In the genomic region with DNA sequence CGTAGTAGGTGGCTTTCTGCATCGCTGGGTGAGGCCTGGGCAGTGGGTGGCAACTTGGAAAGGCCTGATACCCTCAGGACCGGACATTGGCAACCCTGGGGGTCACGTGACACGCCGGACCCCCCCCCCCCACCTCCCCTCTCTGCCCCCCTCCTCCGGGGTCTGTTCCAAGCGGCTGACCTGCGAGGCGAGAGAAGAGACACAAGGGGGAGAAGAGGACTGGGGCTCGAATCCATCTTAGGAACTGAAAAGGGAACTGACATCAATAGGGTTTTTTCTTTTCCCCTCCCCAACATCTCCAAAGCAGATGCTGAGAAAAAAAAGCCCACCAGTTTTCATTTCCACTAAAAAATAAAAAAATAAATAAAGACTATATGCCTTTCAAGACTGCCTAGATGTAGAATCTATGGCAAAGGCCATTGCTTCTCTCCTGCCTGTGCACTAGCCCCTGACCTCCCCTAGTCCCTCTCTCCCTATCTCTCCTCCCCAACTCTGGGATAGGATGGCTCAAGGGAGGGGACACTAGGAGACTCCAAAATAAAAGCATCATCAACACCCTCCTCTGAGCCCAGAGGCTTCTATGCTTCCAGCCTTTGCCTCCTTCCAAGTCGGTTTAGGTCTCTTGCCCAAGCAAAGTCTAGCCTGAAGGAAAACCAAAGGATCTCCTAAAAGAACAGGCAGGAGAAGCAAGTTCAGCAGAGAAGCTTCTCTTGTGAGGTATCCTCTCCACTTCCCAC, we compare ENCODE assay signal across 17 cellular contexts. TPM values are rescaled to one million over a fixed set of nuclear protein-coding genes. Genes with fewer than 3 reads are reported as not detected.
A peak's percentile ranks its signal among the peaks of the same experiment; 100 is the strongest.
DNase-seq lines count a peak whose midpoint lies in the region; ATAC-seq and TF ChIP-seq lines count a peak whose summit lies in the region.
"Had no signal": no experiment of that assay in that cellular context is flagged by ENCODE, and none has a peak within 500 bp of the region (broad histone marks: within the 10 kb centered on the region; RNA-seq: fewer than 3 reads in every experiment).

No MANE protein-coding gene starts in this region.

- H3K27me3 Mint-ChIP-seq in activated T-cell treated with anti-CD3 and anti-CD28 coated beads, Interleukin-2, amount 50 U/mL, for 4 hours (ENCODE audit: low read depth), result peaks cover 20% of the 10 kb centered on the region
- H3K27me3 Mint-ChIP-seq: central memory CD8-positive, alpha-beta T cell had no signal

- peaks cover 20% of the 10 kb centered on the region for H3K4me1 Mint-ChIP-seq in activated T-cell treated with anti-CD3 and anti-CD28 coated beads, Interleukin-2, amount 50 U/mL, for 4 hours (ENCODE audit: low read depth)

- H3K14ac ChIP-seq in trophoblast cell (ENCODE audit: low read length), result no peak overlapping the region

- no peak overlapping the region for H2BK5ac ChIP-seq in trophoblast cell (ENCODE audit: low read depth, low read length, poor library complexity)

- H3K23ac ChIP-seq in trophoblast cell (ENCODE audit: low read length), result no peak overlapping the region

- peak; percentile 30 for DNase-seq in DMS153 (lab: John Stamatoyannopoulos, UW)
- DNase-seq in NT2/D1 (ENCODE audit: low read depth, low spot score), result no peak
- no peak for DNase-seq in esophagus squamous epithelium (lab: John Stamatoyannopoulos, UW)
- DNase-seq in trophoblast cell, result no peak
- DNase-seq in NCI-H526 (lab: John Stamatoyannopoulos, UW), result no peak
- DNase-seq in activated T-cell treated with anti-CD3 and anti-CD28 coated beads, Interleukin-2, amount 50 U/mL, for 4 hours, result no peak
- DNase-seq: activated T-cell treated with anti-CD3 and anti-CD28 coated beads, Interleukin-2, amount 50 U/mL, for 24 hours; kidney glomerular epithelial cell; testis had no signal

- H3K9ac ChIP-seq in NT2/D1 (ENCODE audit: insufficient read length, low read depth) (peak overlapping the region; percentile 34), trophoblast cell (ENCODE audit: low read length) (no peak overlapping the region)
- H3K9ac ChIP-seq: parathyroid adenoma had no signal

- no peak overlapping the region for H2AFZ ChIP-seq in trophoblast cell (ENCODE audit: insufficient read depth, low read length, poor library complexity)
- H2AFZ ChIP-seq: parathyroid adenoma had no signal

- H3K4ac ChIP-seq in trophoblast cell (ENCODE audit: low read depth, low read length), result no peak overlapping the region

- H2BK12ac ChIP-seq in trophoblast cell (ENCODE audit: low read length), result peak overlapping the region; percentile 18

- peak in 2 of 4 donors; percentile 15 to 36 for TF ChIP-seq POLR2A in esophagus squamous epithelium (IDR thresholded peaks at IDR 0.05)

- H3K79me1 ChIP-seq in trophoblast cell (ENCODE audit: low read length), result peaks cover 14% of the 10 kb centered on the region

- no peak overlapping the region for H3K4me3 Mint-ChIP-seq in activated T-cell treated with anti-CD3 and anti-CD28 coated beads, Interleukin-2, amount 50 U/mL, for 4 hours
- H3K4me3 Mint-ChIP-seq: activated T-cell treated with anti-CD3 and anti-CD28 coated beads, Interleukin-2, amount 50 U/mL, for 24 hours; central memory CD8-positive, alpha-beta T cell had no signal

- 22 to 46% methylated on average over 2 to 4 of the region's 12 CpGs for WGBS in esophagus squamous epithelium, 2 donors
- no CpG with 5 or more reads among the region's 12 CpGs for WGBS in trophoblast cell (ENCODE audit: extremely low coverage, insufficient coverage, insufficient read length)

- H3K9me3 Mint-ChIP-seq in activated T-cell treated with anti-CD3 and anti-CD28 coated beads, Interleukin-2, amount 50 U/mL, for 4 hours, result no peaks in the 10 kb centered on the region
- H3K9me3 Mint-ChIP-seq: activated T-cell treated with anti-CD3 and anti-CD28 coated beads, Interleukin-2, amount 50 U/mL, for 24 hours; central memory CD8-positive, alpha-beta T cell had no signal

- H4K91ac ChIP-seq in trophoblast cell (ENCODE audit: low read depth, low read length), result no peak overlapping the region

- no peak overlapping the region for H4K8ac ChIP-seq in trophoblast cell (ENCODE audit: low read depth, low read length)

- peak overlapping the region; percentile 9 for H3K4me3 ChIP-seq in NT2/D1 (ENCODE audit: insufficient read length, low read depth)
- peak overlapping the region in 2 of 4 donors; percentile 9 to 63 for H3K4me3 ChIP-seq in esophagus squamous epithelium
- no peak overlapping the region for H3K4me3 ChIP-seq in trophoblast cell (ENCODE audit: low read depth, low read length)
- H3K4me3 ChIP-seq: SJSA1 had no signal

- no peaks in the 10 kb centered on the region for H3K9me3 ChIP-seq in NT2/D1 (ENCODE audit: insufficient read depth, low read length)
- no peaks in the 10 kb centered on the region for H3K9me3 ChIP-seq in esophagus squamous epithelium
- no peaks in the 10 kb centered on the region for H3K9me3 ChIP-seq in trophoblast cell (ENCODE audit: insufficient read depth, low read depth, low read length)
- H3K9me3 ChIP-seq: SJSA1, testis had no signal

- peaks cover 8% of the 10 kb centered on the region for H3K4me1 ChIP-seq in NT2/D1 (ENCODE audit: insufficient read depth, insufficient read length)
- H3K4me1 ChIP-seq in esophagus squamous epithelium, result peaks cover 19 to 100% (median 55%) of the 10 kb centered on the region in 3 donors
- H3K4me1 ChIP-seq in trophoblast cell (ENCODE audit: control insufficient read depth in 1 of 2, insufficient read depth in 2 of 2, low read length in 2 of 2), result peaks cover 20 to 34% of the 10 kb centered on the region in 2 experiments
- H3K4me1 ChIP-seq: parathyroid adenoma, SJSA1, testis had no signal

- no peak overlapping the region for H2AK5ac ChIP-seq in trophoblast cell (ENCODE audit: low read length)

- H3K79me2 ChIP-seq in trophoblast cell (ENCODE audit: control insufficient read depth, insufficient read depth, low read length, poor library complexity), result peaks cover 8% of the 10 kb centered on the region
- H3K79me2 ChIP-seq: parathyroid adenoma had no signal

- H3K27me3 ChIP-seq in NT2/D1 (ENCODE audit: insufficient read depth, insufficient read length), result peaks cover 98% of the 10 kb centered on the region
- H3K27me3 ChIP-seq in esophagus squamous epithelium, result peaks cover 0 to 77% (median 0%) of the 10 kb centered on the region in 4 donors
- no peaks in the 10 kb centered on the region for H3K27me3 ChIP-seq in trophoblast cell (ENCODE audit: insufficient read depth, low read length)
- H3K27me3 ChIP-seq: SJSA1, testis had no signal

- H3K27ac ChIP-seq in esophagus squamous epithelium, result peak overlapping the region; percentile 86 to 95 (median 92)
- H3K27ac ChIP-seq in trophoblast cell (ENCODE audit: low read depth, low read length), result no peak overlapping the region
- H3K27ac ChIP-seq: parathyroid adenoma, SJSA1, testis, VCaP had no signal

- peak overlapping the region; percentile 39 for H4K12ac ChIP-seq in trophoblast cell (ENCODE audit: low read depth, low read length)

- no peak overlapping the region for H3K4me2 ChIP-seq in trophoblast cell (ENCODE audit: low read length)

- no peaks in the 10 kb centered on the region for H3K36me3 Mint-ChIP-seq in activated T-cell treated with anti-CD3 and anti-CD28 coated beads, Interleukin-2, amount 50 U/mL, for 4 hours (ENCODE audit: insufficient read depth)

- TF ChIP-seq CTCF in esophagus squamous epithelium (IDR thresholded peaks at IDR 0.05), result no peak

- H2BK120ac ChIP-seq in trophoblast cell (ENCODE audit: insufficient read depth, low read length, poor library complexity), result no peak overlapping the region

- H3K18ac ChIP-seq in trophoblast cell (ENCODE audit: low read length), result peak overlapping the region; percentile 73

- ATAC-seq in GM21390 (IDR thresholded peaks at IDR 0.05; ENCODE audit: unreplicated experiment) (no peak), GM21360 (IDR thresholded peaks at IDR 0.05; ENCODE audit: unreplicated experiment) (no peak)
- no peak for ATAC-seq in activated T-cell treated with anti-CD3 and anti-CD28 coated beads, Interleukin-2, amount 50 U/mL, for 4 hours

- intact Hi-C loops in esophagus squamous epithelium (cut with DNase I), result no loop called here

- H3K36me3 ChIP-seq in NT2/D1 (ENCODE audit: insufficient read depth, insufficient read length, low read length) (no peaks in the 10 kb centered on the region), esophagus squamous epithelium (peaks cover 0 to 25% (median 6%) of the 10 kb centered on the region in 3 donors), trophoblast cell (ENCODE audit: control insufficient read depth in 1 of 2, insufficient read depth in 2 of 2, low read length in 2 of 2) (peaks cover 9 to 14% of the 10 kb centered on the region in 2 experiments)

RNA-seq across cellular contexts. Expression of a gene that starts 7.7 kb away (rescaled TPM):
- 10 to 100 TPM in 3 of 4 donors, 1 to 10 TPM in 1; 9.2 to 24.2 (median 17.1) TPM for total RNA-seq in esophagus squamous epithelium
- polyA plus RNA-seq in trophoblast cell (2013), result 30.4 and 31.0 TPM in 2 replicates
- total RNA-seq in activated T-cell treated with anti-CD3 and anti-CD28 coated beads, Interleukin-2, amount 50 U/mL, for 4 hours, result 10 to 100 TPM; 12.9 to 21.3 (median 12.9) TPM
- total RNA-seq: NCI-H460 had no signal

RNA-seq across cellular contexts. Expression of a gene that starts 21.8 kb away (rescaled TPM):
- under 1 TPM in 1 of 4 donors, not detected in 3; 0.19 TPM for total RNA-seq in esophagus squamous epithelium
- polyA plus RNA-seq in trophoblast cell (2013), result 0.04 and 0.06 TPM in 2 replicates
- not detected for total RNA-seq in activated T-cell treated with anti-CD3 and anti-CD28 coated beads, Interleukin-2, amount 50 U/mL, for 4 hours
- total RNA-seq: LHCN-M2, NCI-H460, SJSA1 had no signal

RNA-seq across cellular contexts. Expression of a gene that starts 25.5 kb away (rescaled TPM):
- 1 to 10 TPM in 3 of 4 donors, under 1 TPM in 1; 0.27 to 2.9 (median 1.8) TPM for total RNA-seq in esophagus squamous epithelium
- 5.5 and 6.2 TPM in 2 replicates for polyA plus RNA-seq in trophoblast cell (2013)
- total RNA-seq in activated T-cell treated with anti-CD3 and anti-CD28 coated beads, Interleukin-2, amount 50 U/mL, for 4 hours, result 1 to 10 TPM in 2 of 3 donors, under 1 TPM in 1; 0.94 to 1.6 (median 1.4) TPM

RNA-seq across cellular contexts. Expression of a gene that starts 37.4 kb away (rescaled TPM):
- total RNA-seq in esophagus squamous epithelium, result 10 to 100 TPM in 1 of 4 donors, 1 to 10 TPM in 3; 2.5 to 11.1 (median 5.8) TPM
- 8.1 and 10.4 TPM in 2 replicates for polyA plus RNA-seq in trophoblast cell (2013)
- total RNA-seq in activated T-cell treated with anti-CD3 and anti-CD28 coated beads, Interleukin-2, amount 50 U/mL, for 4 hours, result 1 to 10 TPM in 1 of 3 donors, under 1 TPM in 2; 0.50 to 1.0 (median 0.81) TPM

RNA-seq across cellular contexts. Expression of a gene that starts 41.0 kb away (rescaled TPM):
- total RNA-seq in esophagus squamous epithelium, result not detected
- polyA plus RNA-seq in trophoblast cell (2013), result 3.2 and 3.5 TPM in 2 replicates
- under 1 TPM in 1 of 3 donors, not detected in 2; 0.08 TPM for total RNA-seq in activated T-cell treated with anti-CD3 and anti-CD28 coated beads, Interleukin-2, amount 50 U/mL, for 4 hours
